ENCODE assay signal across 8 cellular contexts in the genomic region with DNA sequence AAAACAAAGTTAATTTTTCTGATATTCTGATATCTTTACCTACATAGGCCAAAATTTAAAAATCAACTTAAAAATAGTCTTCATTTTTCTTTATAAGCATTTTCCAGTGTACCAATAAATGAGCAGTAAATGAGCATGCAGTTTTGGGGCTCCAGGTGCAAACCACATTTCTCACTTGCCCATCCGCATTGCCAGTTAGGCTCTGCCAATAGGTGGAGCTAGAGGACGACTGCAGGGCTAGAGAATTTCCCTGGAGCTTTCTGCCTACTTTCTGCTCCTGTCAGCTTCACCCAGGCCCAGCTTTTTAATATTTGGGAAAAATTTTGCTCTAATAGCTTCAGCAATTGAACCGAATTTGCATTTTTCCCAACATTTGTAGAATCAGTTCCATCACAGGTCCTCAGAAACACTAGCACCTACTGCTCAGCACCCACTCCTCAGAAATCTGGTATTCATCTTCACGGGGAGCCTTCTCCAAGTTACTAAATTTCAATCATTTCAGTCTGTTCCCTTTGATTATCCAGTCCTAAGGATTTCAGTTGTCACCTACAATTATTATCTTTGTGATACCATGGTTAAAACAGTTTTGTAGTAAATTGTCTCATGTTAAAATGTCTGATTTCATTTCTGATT.
DNase-seq lines count a peak whose midpoint lies in the region; ATAC-seq, FAIRE-seq and TF ChIP-seq lines count a peak whose summit lies in the region.

No MANE protein-coding gene starts in this region.

- H3K27ac ChIP-seq in SJCRH30: 0 out of 2 replicates have a peak overlapping the region, but pooled peaks have one; percentile 10

- H3K9me3 ChIP-seq in SJCRH30 (replicated peaks): no peaks in the 10 kb centered on the region

- DNase-seq in D721Med (ENCODE audit: insufficient read length, low spot score): no peak
- DNase-seq in SJCRH30: peak; percentile 54 to 82
- DNase-seq in amniotic epithelial cell (ENCODE audit: low read depth): peak; percentile 15
- peak; percentile 16 for DNase-seq in iPS DF 4.7 (ENCODE audit: extremely low read depth, low spot score)
- peak; percentile 23 for DNase-seq in stimulated activated CD4-positive, alpha-beta T cell treated with anti-CD3 and anti-CD28 coated beads, Interleukin-1b, Interleukin-23, amount 100 ng/mL, for 48 hours

- no peaks in the 10 kb centered on the region for H3K36me3 ChIP-seq in SJCRH30

- H3K27me3 ChIP-seq in SJCRH30: no peaks in the 10 kb centered on the region

- no peak for FAIRE-seq in D721Med (lab: Jason Lieb, UNC)

- TF ChIP-seq CTCF in D721Med (IDR thresholded peaks at IDR 0.05; ENCODE audit: insufficient read depth, missing control alignments): peak; percentile 84

- no peak overlapping the region for H3K4me3 ChIP-seq in SJCRH30

- H3K4me1 ChIP-seq in SJCRH30: peaks cover 7% of the 10 kb centered on the region; the same call in 1 of the 2 replicates

- ATAC-seq in GM19324 (IDR thresholded peaks at IDR 0.05; ENCODE audit: low FRiP score, unreplicated experiment): peak; percentile 73
- ATAC-seq in HG03342 (IDR thresholded peaks at IDR 0.05; ENCODE audit: unreplicated experiment): peak; percentile 92
- ATAC-seq in HG03045 (IDR thresholded peaks at IDR 0.05; ENCODE audit: unreplicated experiment): no peak
